In the genomic region with DNA sequence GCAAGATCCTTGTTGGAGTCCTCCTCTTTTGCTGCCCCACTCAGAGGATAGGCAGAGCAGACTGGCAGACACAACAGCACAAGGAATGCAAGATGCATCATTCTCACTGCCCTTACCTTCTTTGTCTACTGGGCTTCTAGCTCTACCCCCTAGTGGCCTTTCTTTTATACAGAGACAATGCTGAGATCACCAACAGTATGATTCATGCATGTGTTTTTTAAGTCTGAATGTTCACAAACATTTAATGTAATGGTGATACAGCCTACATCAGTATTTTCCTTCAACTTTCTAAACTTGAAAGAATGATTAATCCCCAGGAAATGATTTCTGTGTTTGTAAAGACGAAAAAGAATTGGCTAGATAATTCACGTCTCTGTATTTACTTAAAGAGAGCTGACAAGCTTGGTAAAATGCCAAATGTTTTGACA, we compare ENCODE assay signal across 8 cellular contexts. TPM values are rescaled to one million over a fixed set of nuclear protein-coding genes. Genes with fewer than 3 reads are reported as not detected.
DNase-seq lines count a peak whose midpoint lies in the region; ATAC-seq, FAIRE-seq and TF ChIP-seq lines count a peak whose summit lies in the region.

A gene (minus strand): TSS at position 138 of the 428 bp plus-strand sequence. CDS start 37 bp downstream, at position 101.

- no peak within 1 kb of the TSS for H2BK20ac ChIP-seq in H9 (ENCODE audit: low read depth, low read length, poor library complexity, severe bottlenecking)

- WGBS in H9 (ENCODE audit: extremely low coverage, insufficient read length, low lambda C conversion rate), result no CpG with 5 or more reads among the region's 2 CpGs

- H2BK12ac ChIP-seq in H9 (ENCODE audit: insufficient read length, low read depth, low read length), result no peak within 1 kb of the TSS

- H3K23me2 ChIP-seq in H9 (ENCODE audit: insufficient read length, low read depth, low read length, poor library complexity, severe bottlenecking), result no peaks in the 10 kb centered on the region

- H3K9me3 ChIP-seq in H9 (ENCODE audit: control insufficient read depth, low read depth, low read length), result no peaks in the 10 kb centered on the region

- CTCF ChIA-PET in RWPE1 (lab: Yijun Ruan, JAX), result interaction anchor here (0.5 to 1.1 kb wide), 6 partner anchors 26 to 1891 kb away, joined by 3 to 4 read pairs (median 3); no protein-coding TSS in a partner anchor

- FAIRE-seq in frontal cortex (lab: Jason Lieb, UNC), result no peak

- no peak within 1 kb of the TSS for H4K8ac ChIP-seq in H9 (replicated peaks; ENCODE audit: insufficient read length, low read depth, low read length)

- no peaks in the 10 kb centered on the region for H3K79me2 ChIP-seq in H9 (ENCODE audit: insufficient read depth, low read length)

- H2BK15ac ChIP-seq in H9 (ENCODE audit: low read depth, low read length), result no peak within 1 kb of the TSS

- H2AK5ac ChIP-seq in H9 (ENCODE audit: insufficient read length, low read length), result no peak within 1 kb of the TSS

- H3K18ac ChIP-seq in H9 (ENCODE audit: insufficient read length, low read depth, low read length), result no peak within 1 kb of the TSS

- H3K9ac ChIP-seq in H9 (ENCODE audit: extremely low read depth, insufficient read length, low read length), result no peak within 1 kb of the TSS

- no peak within 1 kb of the TSS for H2BK5ac ChIP-seq in H9 (ENCODE audit: insufficient read length, low read length)

- DNase-seq in AG20443 (ENCODE audit: low spot score) (peak; percentile 70), H9 (peak; percentile 62), RWPE1 (ENCODE audit: low spot score) (peak; percentile 74), iPS DF 19.7 (ENCODE audit: low read depth, low spot score) (peak; percentile 61), frontal cortex (ENCODE audit: low spot score in 2 of 2) (no peak), SIG-M5 treated with dmso at 0.1 percent for 504 hours (lab: John Stamatoyannopoulos, UW; ENCODE audit: unreplicated experiment) (no peak)

- H4K20me1 ChIP-seq in H9 (ENCODE audit: control insufficient read depth, insufficient read depth, insufficient read length), result no peaks in the 10 kb centered on the region

- no peaks in the 10 kb centered on the region for H3K27me3 ChIP-seq in H9 (ENCODE audit: insufficient read depth, low read length)

- no peak within 1 kb of the TSS for H3K4me2 ChIP-seq in H9 (ENCODE audit: insufficient read depth, insufficient read length, low read length)

- peak; percentile 62 for TF ChIP-seq CTCF in H9 (conservative IDR thresholded peaks at IDR 0.05)
- TF ChIP-seq CTCF in RWPE1 (conservative IDR thresholded peaks at IDR 0.05; ENCODE audit: low read depth), result peak; percentile 48

- H3K27me3 Mint-ChIP-seq in H9 (ENCODE audit: low read depth), result no peaks in the 10 kb centered on the region

- H3K9me3 Mint-ChIP-seq in H9, result no peaks in the 10 kb centered on the region

- ATAC-seq in HG02885 (IDR thresholded peaks at IDR 0.05; ENCODE audit: poor library complexity, unreplicated experiment), result no peak
- no peak for ATAC-seq in HG02588 (IDR thresholded peaks at IDR 0.05; ENCODE audit: unreplicated experiment)

- no peaks in the 10 kb centered on the region; a peak in 1 of 7 replicates for H3K36me3 Mint-ChIP-seq in H9 (ENCODE audit: insufficient read depth in 1 of 3, low read depth in 3 of 3)

- H3K4me1 ChIP-seq in H9 (ENCODE audit: insufficient read depth, low read length), result peaks cover 2% of the 10 kb centered on the region; the same call in 1 of the 2 replicates

- H3K27ac ChIP-seq in H9 (ENCODE audit: insufficient read length, low read depth, low read length) (no peak within 1 kb of the TSS), RWPE1 (no peak within 1 kb of the TSS)

- H4K5ac ChIP-seq in H9 (ENCODE audit: insufficient read length, low read depth, low read length), result no peak within 1 kb of the TSS

- no peak within 1 kb of the TSS for H3K4ac ChIP-seq in H9 (ENCODE audit: low read depth, low read length)

- peaks cover 14 to 24% of the 10 kb centered on the region in 2 experiments for H3K4me1 Mint-ChIP-seq in H9

- H3K23ac ChIP-seq in H9 (ENCODE audit: insufficient read length, low read depth, low read length), result no peak within 1 kb of the TSS

- no peak within 1 kb of the TSS; a peak in 1 of 5 replicates for H3K4me3 Mint-ChIP-seq in H9

- no peak within 1 kb of the TSS for H3K56ac ChIP-seq in H9 (ENCODE audit: insufficient read length, low read depth, low read length)

- H2BK120ac ChIP-seq in H9 (ENCODE audit: low read depth, low read length, poor library complexity, severe bottlenecking), result no peak within 1 kb of the TSS

- H3K79me1 ChIP-seq in H9 (ENCODE audit: insufficient read depth, low read depth, low read length, poor library complexity, severe bottlenecking), result no peaks in the 10 kb centered on the region

- H3K14ac ChIP-seq in H9 (ENCODE audit: insufficient read depth, low read length), result no peak within 1 kb of the TSS

- H3T11ph ChIP-seq in H9 (ENCODE audit: low read length), result no peak within 1 kb of the TSS

- POLR2A ChIA-PET in RWPE1 (lab: Yijun Ruan, JAX; ENCODE audit: low non-redundant PET), result no interaction called here

- peak within 1 kb of the TSS; percentile 84 to 89 (median 86); a peak in 6 of 7 replicates for H3K27ac Mint-ChIP-seq in H9

- H4K91ac ChIP-seq in H9 (ENCODE audit: insufficient read length, low read depth, low read length), result no peak within 1 kb of the TSS

- H2AFZ ChIP-seq in H9 (ENCODE audit: low read length), result no peak within 1 kb of the TSS

RNA-seq across cellular contexts. Expression of the gene that starts here (rescaled TPM):
- total RNA-seq in H9 (2021), result 0.20 TPM in 1 of 2 replicates, not detected in the other
- not detected for total RNA-seq in frontal cortex

Comparison
In these comparisons a context has a peak if more than half of its experiments do, and no peak if none do; other contexts are left out.
1. Peak in DNase-seq in H9; RNA of the gene not detected or under 1 TPM.
2. DNase-seq: peak in AG20443 (single experiment), RWPE1 (single experiment) and iPS DF 19.7 (single experiment); none in frontal cortex (0 of 2) and SIG-M5 treated with dmso at 0.1 percent for 504 hours (single experiment).